25 cellular contexts compared by ENCODE assay signal in genomic region chr4:88078592-88078991, GRCh38.
DNase-seq lines count a peak whose midpoint lies in the region; ATAC-seq, FAIRE-seq and TF ChIP-seq lines count a peak whose summit lies in the region.
"Had no signal": no experiment of that assay in that cellular context is flagged by ENCODE, and none has a peak within 500 bp of the region (broad histone marks: within the 10 kb centered on the region; RNA-seq: fewer than 3 reads in every experiment).

No MANE protein-coding gene starts in this region.

- TF ChIP-seq POLR2A in K562 (conservative IDR thresholded peaks at IDR 0.05) (no peak), esophagus squamous epithelium (IDR thresholded peaks at IDR 0.05) (no peak)

- no peak for DNase-seq in K562 (ENCODE audit: extremely low read depth in 1 of 4, low spot score in 3 of 4)
- no peak for DNase-seq in esophagus squamous epithelium (lab: John Stamatoyannopoulos, UW)
- no peak for DNase-seq in hypothalamus (lab: John Stamatoyannopoulos, UW)
- DNase-seq in T-helper 1 cell = no peak
- DNase-seq in MV-4-11 (lab: John Stamatoyannopoulos, UW) = no peak
- no peak for DNase-seq in NOMO-1 (lab: John Stamatoyannopoulos, UW; ENCODE audit: unreplicated experiment in 2 of 2)
- DNase-seq: CD8-positive, alpha-beta memory T cell; DMS 273 treated with DMSO at 0.1 percent for 48 hours; DMS79; EL; GF-D8; KBM-7; MG63; NCI-H2029; NCI-H446; NCI-H526 treated with DMSO at 0.1 percent for 48 hours; Peyer's patch; SHP77 treated with DMSO at 0.1 percent for 48 hours had no signal

- no peaks in the 10 kb centered on the region for H3K79me2 ChIP-seq in K562 (ENCODE audit: control insufficient read depth, insufficient read depth, low read length)
- no peaks in the 10 kb centered on the region for H3K79me2 ChIP-seq in parathyroid adenoma

- H3K9me3 ChIP-seq in HUES64 (ENCODE audit: insufficient read depth, low read depth, low read length) (no peaks in the 10 kb centered on the region), K562 (replicated peaks; ENCODE audit: control insufficient read depth, insufficient read depth, low read depth, low read length) (no peaks in the 10 kb centered on the region), esophagus squamous epithelium (no peaks in the 10 kb centered on the region), parathyroid adenoma (ENCODE audit: control insufficient read depth, low read length) (no peaks in the 10 kb centered on the region)
- H3K9me3 ChIP-seq: MG63, Peyer's patch had no signal

- peak overlapping the region; percentile 41; the same call in 1 of the 2 replicates for H3K27ac ChIP-seq in HUES64 (ENCODE audit: low read depth, low read length)
- H3K27ac ChIP-seq in K562 (ENCODE audit: extremely low read depth, low read depth, low read length) = no peak overlapping the region
- peak overlapping the region; percentile 17 to 60 (median 45) for H3K27ac ChIP-seq in esophagus squamous epithelium
- peak overlapping the region; percentile 78 for H3K27ac ChIP-seq in parathyroid adenoma
- H3K27ac ChIP-seq: HL-60, Peyer's patch had no signal

- no peak overlapping the region for H3K4me3 ChIP-seq in HUES64 (ENCODE audit: low read length)
- no peak overlapping the region for H3K4me3 ChIP-seq in K562
- no peak overlapping the region for H3K4me3 ChIP-seq in esophagus squamous epithelium
- no peak overlapping the region for H3K4me3 ChIP-seq in parathyroid adenoma (ENCODE audit: low read depth, low read length)
- H3K4me3 ChIP-seq: MG63, Peyer's patch had no signal

- H3K4me2 ChIP-seq in K562 (ENCODE audit: insufficient read depth, low read length) = no peak overlapping the region
- peak overlapping the region; percentile 24 for H3K4me2 ChIP-seq in parathyroid adenoma (ENCODE audit: low read length)

- no TSS peak for BruUV-seq in K562 (replicated peaks; lab: Mats Ljungman, UMichigan)

- in situ Hi-C loops in K562 (cut with MboI) = no loop called here

- POLR2A ChIA-PET in K562 (lab: Yijun Ruan, JAX) = no interaction called here

- no peaks in the 10 kb centered on the region for H3K4me1 ChIP-seq in HUES64 (ENCODE audit: insufficient read depth, low read length)
- no peaks in the 10 kb centered on the region for H3K4me1 ChIP-seq in K562 (replicated peaks in 1 of 2; ENCODE audit: control insufficient read depth in 2 of 2, insufficient read depth in 2 of 2, low read length in 2 of 2)
- peaks cover 0 to 15% (median 5%) of the 10 kb centered on the region in 3 donors for H3K4me1 ChIP-seq in esophagus squamous epithelium
- H3K4me1 ChIP-seq in parathyroid adenoma = peaks cover 6% of the 10 kb centered on the region
- H3K4me1 ChIP-seq: Peyer's patch had no signal

- H3K27me3 ChIP-seq in HUES64 (ENCODE audit: insufficient read depth, low read length) (no peaks in the 10 kb centered on the region), K562 (ENCODE audit: control insufficient read depth in 2 of 2, insufficient read depth in 2 of 2, low read length in 2 of 2) (0 out of 5 replicates have a peak, but pooled peaks cover 0 to 6% of the 10 kb centered on the region in 2 experiments), esophagus squamous epithelium (no peaks in the 10 kb centered on the region), parathyroid adenoma (ENCODE audit: control insufficient read depth, insufficient read depth, low read length) (no peaks in the 10 kb centered on the region)
- H3K27me3 ChIP-seq: MG63, Peyer's patch had no signal

- TF ChIP-seq RAD21 in K562 (CRISPR knock-in tag; conservative IDR thresholded peaks at IDR 0.05 in 1 of 2, IDR thresholded peaks at IDR 0.05 in 1 of 2) = no peak

- WGBS in HUES64 = 95% methylated on average over 1 of the region's 2 CpGs
- WGBS in K562 (ENCODE audit: insufficient coverage, low coverage, missing lambda C conversion rate) = 0% methylated on average over 2 of the region's 2 CpGs
- 54 to 67% methylated on average over 2 of the region's 2 CpGs for WGBS in esophagus squamous epithelium, 2 donors

- ATAC-seq in K562 = no peak

- no peaks in the 10 kb centered on the region for H4K20me1 ChIP-seq in K562 (replicated peaks; ENCODE audit: control insufficient read depth, insufficient read depth, low read length)

- no peak for TF ChIP-seq EP300 in K562 (IDR thresholded peaks at IDR 0.05; ENCODE audit: low read length)

- FAIRE-seq in K562 (lab: Jason Lieb, UNC) = no peak
- FAIRE-seq: A204.1, GM12892, GM19239, H54 had no signal

- H2AFZ ChIP-seq in K562 (ENCODE audit: low read depth, low read length) = no peak overlapping the region
- H2AFZ ChIP-seq in parathyroid adenoma = peak overlapping the region; percentile 38

- TF ChIP-seq CTCF in K562 (IDR thresholded peaks at IDR 0.05 in 2 of 3, conservative IDR thresholded peaks at IDR 0.05 in 1 of 3; ENCODE audit: insufficient read depth in 2 of 3, low read depth in 1 of 3, low read length in 3 of 3) (no peak), esophagus squamous epithelium (IDR thresholded peaks at IDR 0.05) (no peak), parathyroid adenoma (IDR thresholded peaks at IDR 0.05) (no peak)

- H3K36me3 ChIP-seq in HUES64 (ENCODE audit: insufficient read depth, low read length) = peaks cover 50% of the 10 kb centered on the region
- H3K36me3 ChIP-seq in K562 (ENCODE audit: control insufficient read depth, insufficient read depth, low read length) = no peaks in the 10 kb centered on the region
- peaks cover 0 to 47% (median 10%) of the 10 kb centered on the region in 3 donors for H3K36me3 ChIP-seq in esophagus squamous epithelium
- H3K36me3 ChIP-seq in parathyroid adenoma (ENCODE audit: control insufficient read depth, insufficient read depth, low read length) = no peaks in the 10 kb centered on the region

- intact Hi-C loops in K562 (cut with micrococcal nuclease) = no loop called here
- intact Hi-C loops in esophagus squamous epithelium (cut with DNase I) = no loop called here

- H3K9ac ChIP-seq in HUES64 (ENCODE audit: low read depth, low read length) = no peak overlapping the region
- H3K9ac ChIP-seq in K562 (ENCODE audit: insufficient read depth in 1 of 2, low read depth in 2 of 2, low read length in 2 of 2) = no peak overlapping the region
- H3K9ac ChIP-seq in parathyroid adenoma = no peak overlapping the region

- no peaks in the 10 kb centered on the region for H3K9me1 ChIP-seq in K562 (ENCODE audit: control insufficient read depth, insufficient read depth, low read length)

- CTCF ChIA-PET in K562 (lab: Yijun Ruan, JAX; ENCODE audit: low intra/inter-chr PET ratio) = no interaction called here

TF ChIP-seq in K562, 482 proteins besides CTCF, POLR2A, EP300 and RAD21:
- no peak for TF ChIP-seq ZNF217 (CRISPR knock-in tag; IDR thresholded peaks at IDR 0.05)
- TF ChIP-seq CREM (IDR thresholded peaks at IDR 0.05; ENCODE audit: low read depth) = no peak
- TF ChIP-seq BRD4 (IDR thresholded peaks at IDR 0.05) = no peak
- TF ChIP-seq C11orf30 (IDR thresholded peaks at IDR 0.05; ENCODE audit: low read depth) = peak; percentile 80
- 0 out of 2 replicates have a peak, but pooled peaks have one; percentile 11 for TF ChIP-seq TFE3 (CRISPR knock-in tag; IDR thresholded peaks at IDR 0.05)
- no peak for TF ChIP-seq KHSRP (IDR thresholded peaks at IDR 0.05)
- TF ChIP-seq L3MBTL2 (IDR thresholded peaks at IDR 0.05) = no peak
- TF ChIP-seq MAFG (tag; conservative IDR thresholded peaks at IDR 0.05) = peak; percentile 83
- peak; percentile 80 for TF ChIP-seq MAFF (IDR thresholded peaks at IDR 0.05; ENCODE audit: low read length)
- TF ChIP-seq DEAF1 (CRISPR knock-in tag; IDR thresholded peaks at IDR 0.05) = no peak
- peak; percentile 80 for TF ChIP-seq MAFK (IDR thresholded peaks at IDR 0.05; ENCODE audit: low read length)
- no peak for TF ChIP-seq CCAR2 (IDR thresholded peaks at IDR 0.05; ENCODE audit: low read depth, low read length)
- no peak for TF ChIP-seq SMAD2 (IDR thresholded peaks at IDR 0.05; ENCODE audit: low read depth, low read length)
- TF ChIP-seq ZNF316 (IDR thresholded peaks at IDR 0.05) = peak; percentile 88
